In the genomic region with DNA sequence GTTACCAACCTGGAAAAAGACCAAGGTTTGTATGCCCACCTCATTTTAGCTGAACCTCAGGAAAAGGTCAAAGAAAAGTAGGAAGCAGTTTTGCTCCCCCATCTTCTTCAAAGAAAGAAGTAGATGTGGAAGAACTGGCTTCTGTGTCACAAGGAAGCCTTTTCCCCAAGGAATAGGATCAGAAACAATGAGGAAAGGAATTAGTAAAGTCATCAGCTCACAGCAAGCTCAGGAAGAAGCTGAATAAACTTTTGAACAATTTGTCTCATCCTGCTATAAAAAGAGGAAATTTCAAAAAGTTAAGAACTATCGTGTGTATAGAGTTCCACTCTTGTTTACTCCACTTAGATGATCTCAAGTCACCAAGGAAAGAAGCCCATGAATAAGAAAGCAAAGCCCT, we compare ENCODE assay signal across 21 cellular contexts.
DNase-seq lines count a peak whose midpoint lies in the region; ATAC-seq, FAIRE-seq and TF ChIP-seq lines count a peak whose summit lies in the region.
"Had no signal": no experiment of that assay in that cellular context is flagged by ENCODE, and none has a peak within 500 bp of the region (broad histone marks: within the 10 kb centered on the region; RNA-seq: fewer than 3 reads in every experiment).

No MANE protein-coding gene starts in this region.

- H4K5ac ChIP-seq in mesendoderm (ENCODE audit: low read length) = no peak overlapping the region

- H3K27ac ChIP-seq in K562 (ENCODE audit: extremely low read depth, low read depth, low read length) (no peak overlapping the region), mesendoderm (ENCODE audit: low read depth, low read length) (no peak overlapping the region)
- H3K27ac ChIP-seq: BLaER1 treated with 17β-estradiol and CSF1 and Interleukin-3, amounts not matched to agents 10 nM and 100 nM; C4-2B had no signal

- peaks cover 26% of the 10 kb centered on the region for H3K4me1 Mint-ChIP-seq in endothelial cell (ENCODE audit: unreplicated experiment)
- H3K4me1 Mint-ChIP-seq: B cell had no signal

- CTCF ChIA-PET in K562 (lab: Yijun Ruan, JAX; ENCODE audit: low intra/inter-chr PET ratio) = no interaction called here

- H3K9ac ChIP-seq in K562 (ENCODE audit: insufficient read depth in 1 of 2, low read depth in 2 of 2, low read length in 2 of 2) (no peak overlapping the region), mesendoderm (ENCODE audit: low read length) (no peak overlapping the region)
- H3K9ac ChIP-seq: BLaER1 treated with 17β-estradiol and CSF1 and Interleukin-3, amounts not matched to agents 10 nM and 100 nM had no signal

- H3K36me3 ChIP-seq in K562 (ENCODE audit: control insufficient read depth, insufficient read depth, low read length) (no peaks in the 10 kb centered on the region), mesendoderm (ENCODE audit: control insufficient read depth, insufficient read depth, low read length) (no peaks in the 10 kb centered on the region)
- H3K36me3 ChIP-seq: BLaER1 treated with 17β-estradiol and CSF1 and Interleukin-3, amounts not matched to agents 10 nM and 100 nM had no signal

- H3K4me1 ChIP-seq in K562 (replicated peaks in 1 of 2; ENCODE audit: control insufficient read depth in 2 of 2, insufficient read depth in 2 of 2, low read length in 2 of 2) (0 out of 5 replicates have a peak, but pooled peaks cover 0 to 3% of the 10 kb centered on the region in 2 experiments), mesendoderm (ENCODE audit: control insufficient read depth, low read depth, low read length) (no peaks in the 10 kb centered on the region)
- H3K4me1 ChIP-seq: BLaER1 treated with 17β-estradiol and CSF1 and Interleukin-3, amounts not matched to agents 10 nM and 100 nM had no signal

- TF ChIP-seq EP300 in K562 (IDR thresholded peaks at IDR 0.05; ENCODE audit: low read length) = no peak

- H2BK5ac ChIP-seq in mesendoderm (ENCODE audit: low read length) = no peak overlapping the region

- H3K4ac ChIP-seq in mesendoderm (ENCODE audit: low read depth, low read length) = no peak overlapping the region

- no peaks in the 10 kb centered on the region for H3K9me1 ChIP-seq in K562 (ENCODE audit: control insufficient read depth, insufficient read depth, low read length)

- H4K8ac ChIP-seq in mesendoderm (ENCODE audit: low read depth, low read length) = no peak overlapping the region

- no peaks in the 10 kb centered on the region for H3K9me3 Mint-ChIP-seq in endothelial cell (ENCODE audit: unreplicated experiment)

- H2BK120ac ChIP-seq in mesendoderm (ENCODE audit: low read depth, low read length) = no peak overlapping the region

- H2BK15ac ChIP-seq in mesendoderm (replicated peaks; ENCODE audit: low read depth) = no peak overlapping the region

- H2AK5ac ChIP-seq in mesendoderm (ENCODE audit: low read length) = no peak overlapping the region

- peak overlapping the region; percentile 44 for H2AFZ ChIP-seq in K562 (ENCODE audit: low read depth, low read length)

- no peaks in the 10 kb centered on the region for H3K9me3 ChIP-seq in K562 (replicated peaks; ENCODE audit: control insufficient read depth, insufficient read depth, low read depth, low read length)
- H3K9me3 ChIP-seq: Caco-2 had no signal

- peak overlapping the region; percentile 22 for H3K27ac Mint-ChIP-seq in endothelial cell (ENCODE audit: unreplicated experiment)
- H3K27ac Mint-ChIP-seq: B cell; CD4-positive, alpha-beta T cell; CD8-positive, alpha-beta T cell had no signal

- no peaks in the 10 kb centered on the region for H4K20me1 ChIP-seq in K562 (replicated peaks; ENCODE audit: control insufficient read depth, insufficient read depth, low read length)
- H4K20me1 ChIP-seq: BLaER1 treated with 17β-estradiol and CSF1 and Interleukin-3, amounts not matched to agents 10 nM and 100 nM had no signal

- no peak overlapping the region for H3K18ac ChIP-seq in mesendoderm (ENCODE audit: low read length)

- H3K36me3 Mint-ChIP-seq in endothelial cell (ENCODE audit: low read depth, unreplicated experiment) = no peaks in the 10 kb centered on the region
- H3K36me3 Mint-ChIP-seq: CD8-positive, alpha-beta T cell had no signal

- WGBS in K562 (ENCODE audit: insufficient coverage, low coverage, missing lambda C conversion rate) = 8% methylated on average over 1 of the region's 1 CpG
- no CpG with 5 or more reads among the region's 1 CpG for WGBS in mesendoderm (ENCODE audit: extremely low coverage, insufficient coverage, low lambda C conversion rate)

- TF ChIP-seq CTCF in K562 (IDR thresholded peaks at IDR 0.05 in 2 of 3, conservative IDR thresholded peaks at IDR 0.05 in 1 of 3; ENCODE audit: insufficient read depth in 2 of 3, low read depth in 1 of 3, low read length in 3 of 3) (no peak), endothelial cell (IDR thresholded peaks at IDR 0.05; ENCODE audit: unreplicated experiment) (no peak)

- H3K23ac ChIP-seq in mesendoderm (ENCODE audit: low read length) = no peak overlapping the region

- no peaks in the 10 kb centered on the region for H3K79me1 ChIP-seq in mesendoderm (ENCODE audit: low read length)

- H3K4me3 ChIP-seq in K562 (no peak overlapping the region), mesendoderm (ENCODE audit: low read length) (no peak overlapping the region)
- H3K4me3 ChIP-seq: BLaER1 treated with 17β-estradiol and CSF1 and Interleukin-3, amounts not matched to agents 10 nM and 100 nM had no signal

- intact Hi-C loops in K562 (cut with micrococcal nuclease) = no loop called here

- no peaks in the 10 kb centered on the region for H3K27me3 ChIP-seq in K562 (ENCODE audit: control insufficient read depth in 2 of 2, insufficient read depth in 2 of 2, low read length in 2 of 2)
- H3K27me3 ChIP-seq in mesendoderm (ENCODE audit: insufficient read depth, low read length, poor library complexity) = no peaks in the 10 kb centered on the region
- H3K27me3 ChIP-seq: BLaER1 treated with 17β-estradiol and CSF1 and Interleukin-3, amounts not matched to agents 10 nM and 100 nM had no signal

- H3K4me3 Mint-ChIP-seq in endothelial cell (ENCODE audit: unreplicated experiment) = no peak overlapping the region
- H3K4me3 Mint-ChIP-seq: B cell; CD4-positive, alpha-beta T cell; CD8-positive, alpha-beta T cell had no signal

- FAIRE-seq in K562 (lab: Jason Lieb, UNC) = no peak
- FAIRE-seq: A204.1, D721Med, G401.6, GM12891, GM18507 had no signal

- BruUV-seq in K562 (replicated peaks; lab: Mats Ljungman, UMichigan) = no TSS peak

- TF ChIP-seq POLR2A in K562 (conservative IDR thresholded peaks at IDR 0.05) = no peak

- in situ Hi-C loops in K562 (cut with MboI) = no loop called here

- DNase-seq in K562 (ENCODE audit: extremely low read depth in 1 of 4, low spot score in 3 of 4) (no peak), endothelial cell (ENCODE audit: low spot score) (no peak), HUDEP-2 (lab: John Stamatoyannopoulos, UW; ENCODE audit: unreplicated experiment in 76 of 76) (no peak), mesendoderm (no peak)
- DNase-seq: 8988T; AML-193; Caco-2; Calu3; CD4-positive, alpha-beta T cell; CD8-positive, alpha-beta T cell; DMS79 treated with DMSO at 0.1 percent for 48 hours; GF-D8 had no signal

- no peak for TF ChIP-seq RAD21 in K562 (CRISPR knock-in tag; conservative IDR thresholded peaks at IDR 0.05 in 1 of 2, IDR thresholded peaks at IDR 0.05 in 1 of 2)

- H3K79me2 ChIP-seq in K562 (ENCODE audit: control insufficient read depth, insufficient read depth, low read length) (no peaks in the 10 kb centered on the region), mesendoderm (ENCODE audit: control insufficient read depth, insufficient read depth, low read length) (no peaks in the 10 kb centered on the region)

- no peak for ATAC-seq in K562
- no peak for ATAC-seq in GM18502 (IDR thresholded peaks at IDR 0.05; ENCODE audit: poor library complexity, unreplicated experiment)
- ATAC-seq: CD8-positive, alpha-beta T cell had no signal

- H3K56ac ChIP-seq in mesendoderm (ENCODE audit: low read length) = no peak overlapping the region

- no peak overlapping the region for H3K4me2 ChIP-seq in K562 (ENCODE audit: insufficient read depth, low read length)
- H3K4me2 ChIP-seq in mesendoderm (ENCODE audit: low read length) = no peak overlapping the region
- H3K4me2 ChIP-seq: BLaER1 treated with 17β-estradiol and CSF1 and Interleukin-3, amounts not matched to agents 10 nM and 100 nM had no signal

- POLR2A ChIA-PET in K562 (lab: Yijun Ruan, JAX) = no interaction called here

- peaks cover 1% of the 10 kb centered on the region for H3K27me3 Mint-ChIP-seq in endothelial cell (ENCODE audit: unreplicated experiment)
- H3K27me3 Mint-ChIP-seq: CD4-positive, alpha-beta T cell had no signal

TF ChIP-seq in K562, 482 proteins besides CTCF, POLR2A, EP300 and RAD21:
- TF ChIP-seq CBX2 (IDR thresholded peaks at IDR 0.05; ENCODE audit: insufficient read depth, low read length, poor library complexity, severe bottlenecking) (no peak), CREB3 (tag; conservative IDR thresholded peaks at IDR 0.05; ENCODE audit: low read depth) (no peak), HDAC1 (IDR thresholded peaks at IDR 0.05) (no peak)
TF ChIP-seq in K562: peak in this region for 0.
